8 cellular contexts compared by ENCODE assay signal in the genomic region with DNA sequence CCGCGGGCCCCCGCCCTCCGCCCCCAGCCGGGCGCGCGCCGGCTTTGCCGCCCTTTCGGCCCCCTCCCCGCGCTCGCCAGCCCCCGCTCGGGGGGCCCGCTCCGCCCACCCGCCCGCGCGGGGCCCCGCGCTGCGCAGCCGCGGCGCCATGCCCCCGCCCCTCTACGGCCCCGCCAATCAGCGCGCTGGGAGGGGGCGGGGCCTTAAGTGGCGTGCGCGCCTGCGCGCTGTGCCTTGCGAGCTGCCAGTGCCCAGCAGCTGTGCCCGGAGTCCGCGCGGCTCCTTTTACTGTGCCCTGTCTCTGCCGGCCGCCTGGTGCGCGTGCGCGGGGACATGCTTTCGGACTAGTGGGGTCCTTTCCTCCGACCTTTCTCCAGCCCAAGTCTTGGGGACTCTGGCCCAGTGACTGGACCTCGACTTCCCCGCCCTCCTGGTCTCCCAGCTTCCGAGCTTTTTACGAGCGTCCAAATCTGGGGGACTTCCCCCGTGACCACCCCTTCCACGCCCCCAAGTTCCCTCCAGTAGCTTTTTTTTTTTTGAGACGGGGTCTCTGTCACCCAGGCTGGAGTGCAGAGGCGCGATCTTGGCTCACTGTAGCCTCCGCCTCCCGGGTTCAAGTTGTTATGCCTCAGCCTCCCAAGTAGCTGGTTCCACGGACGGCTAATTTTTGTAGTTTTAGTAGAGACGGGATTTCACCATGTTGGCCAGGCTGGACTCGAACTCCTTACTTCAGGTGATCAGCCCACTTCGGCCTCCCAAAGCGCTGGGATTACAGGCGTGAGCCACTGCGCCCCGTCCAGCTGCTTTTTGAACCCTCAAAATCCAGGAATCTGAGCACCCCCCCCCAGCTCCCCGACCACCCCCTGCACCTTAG. TPM values are rescaled to one million over a fixed set of nuclear protein-coding genes. Genes with fewer than 3 reads are reported as not detected.
DNase-seq lines count a peak whose midpoint lies in the region; TF ChIP-seq lines count a peak whose summit lies in the region.

A gene with protein sequence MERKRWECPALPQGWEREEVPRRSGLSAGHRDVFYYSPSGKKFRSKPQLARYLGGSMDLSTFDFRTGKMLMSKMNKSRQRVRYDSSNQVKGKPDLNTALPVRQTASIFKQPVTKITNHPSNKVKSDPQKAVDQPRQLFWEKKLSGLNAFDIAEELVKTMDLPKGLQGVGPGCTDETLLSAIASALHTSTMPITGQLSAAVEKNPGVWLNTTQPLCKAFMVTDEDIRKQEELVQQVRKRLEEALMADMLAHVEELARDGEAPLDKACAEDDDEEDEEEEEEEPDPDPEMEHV (minus strand): TSS at position 111 of the 874 bp plus-strand sequence. CDS start 234 bp downstream, outside the sequence.

- H2AFZ ChIP-seq in Loucy (ENCODE audit: low read length): peak within 1 kb of the TSS; percentile 78

- TF ChIP-seq CTCF in Loucy (conservative IDR thresholded peaks at IDR 0.05; ENCODE audit: low read length): no peak
- no peak for TF ChIP-seq CTCF in fibroblast of villous mesenchyme (IDR thresholded peaks at IDR 0.05; ENCODE audit: insufficient read depth, low read depth, low read length)
- no peak for TF ChIP-seq CTCF in neural crest cell (conservative IDR thresholded peaks at IDR 0.05)
- TF ChIP-seq CTCF in stomach (IDR thresholded peaks at IDR 0.05): peak in 2 of 7 experiments; percentile 23 to 38

- H3F3A ChIP-seq in Loucy (ENCODE audit: low read depth): peaks cover 3% of the 10 kb centered on the region; the same call in 1 of the 2 replicates

- peak within 1 kb of the TSS; percentile 95 for H3K4me3 Mint-ChIP-seq in neural crest cell

- H3K36me3 Mint-ChIP-seq in neural crest cell (ENCODE audit: low read depth): peaks cover 2% of the 10 kb centered on the region

- DNase-seq in Daoy (ENCODE audit: low read depth) (peak; percentile 97), H4 (ENCODE audit: low spot score) (peak; percentile 80), SHP77 (lab: John Stamatoyannopoulos, UW) (peak; percentile 89 to 92), fibroblast of villous mesenchyme (ENCODE audit: low read depth) (peak; percentile 95), neural crest cell (ENCODE audit: low read depth, low spot score) (peak; percentile 87), stomach (peak; percentile 95)
- peak; percentile 95 for DNase-seq in activated effector memory CD4-positive, alpha-beta T cell treated with anti-CD3 and anti-CD28 coated beads, Interleukin-2, amount 50 U/mL, for 16 hours

- TF ChIP-seq POLR2A in stomach (IDR thresholded peaks at IDR 0.05): no peak

- H3K9ac ChIP-seq in Loucy (ENCODE audit: low read depth, low read length, poor library complexity, severe bottlenecking): peak within 1 kb of the TSS; percentile 100

- peaks cover 8% of the 10 kb centered on the region for H3K27me3 Mint-ChIP-seq in neural crest cell (ENCODE audit: low read depth)

- no peaks in the 10 kb centered on the region for H3K9me3 Mint-ChIP-seq in neural crest cell

- H3K4me1 Mint-ChIP-seq in neural crest cell: peaks cover 23% of the 10 kb centered on the region

- H3K79me2 ChIP-seq in Loucy (ENCODE audit: insufficient read depth, low read length): peaks cover 41% of the 10 kb centered on the region

- peak within 1 kb of the TSS; percentile 99 for H3K27ac Mint-ChIP-seq in neural crest cell (ENCODE audit: unreplicated experiment)

- peak within 1 kb of the TSS; percentile 93 for H3K4me2 ChIP-seq in Loucy (ENCODE audit: low read depth, low read length, poor library complexity, severe bottlenecking)

- 6 to 21% (median 8%) methylated on average over 23 to 74 of the region's 74 CpGs for WGBS in stomach, 5 donors

- H3K9me3 ChIP-seq in Loucy (ENCODE audit: insufficient read depth, low read depth, low read length) (no peaks in the 10 kb centered on the region), stomach (no peaks in the 10 kb centered on the region)

- H3K36me3 ChIP-seq in Loucy (ENCODE audit: insufficient read depth, low read length): peaks cover 14% of the 10 kb centered on the region; the same call in 1 of the 2 replicates
- peaks cover 19 to 35% (median 31%) of the 10 kb centered on the region in 4 donors for H3K36me3 ChIP-seq in stomach

- intact Hi-C loops in stomach (cut with DNase I; ENCODE audit: low total_unique reads): no loop called here

- H3K4me1 ChIP-seq in Loucy (ENCODE audit: insufficient read depth, low read length, poor library complexity, severe bottlenecking): peaks cover 16% of the 10 kb centered on the region
- peaks cover 22 to 40% (median 36%) of the 10 kb centered on the region in 4 donors for H3K4me1 ChIP-seq in stomach

- peaks cover 8% of the 10 kb centered on the region for H3K27me3 ChIP-seq in Loucy (ENCODE audit: insufficient read depth, low read length, poor library complexity, severe bottlenecking)
- H3K27me3 ChIP-seq in stomach: no peaks in the 10 kb centered on the region

- H3K27ac ChIP-seq in stomach: peak within 1 kb of the TSS; percentile 91 to 99 (median 96)

- H3K4me3 ChIP-seq in Loucy (ENCODE audit: low read length, poor library complexity, severe bottlenecking) (peak within 1 kb of the TSS; percentile 94), fibroblast of villous mesenchyme (ENCODE audit: low read depth, low read length) (peak within 1 kb of the TSS; percentile 89), stomach (peak within 1 kb of the TSS; percentile 72 to 96 (median 87))

- no peaks in the 10 kb centered on the region for H3K9me2 ChIP-seq in Loucy (replicated peaks; ENCODE audit: low read depth, low read length)

- TF ChIP-seq EP300 in stomach (IDR thresholded peaks at IDR 0.05): no peak

- H4K20me1 ChIP-seq in Loucy (ENCODE audit: insufficient read depth, low read length, poor library complexity, severe bottlenecking): peaks cover 29% of the 10 kb centered on the region

RNA-seq across cellular contexts. Expression of the gene that starts here (rescaled TPM):
- total RNA-seq in Daoy (2014; rRNA removed; shearing (Covaris generic)): 115 and 130 TPM in 2 replicates
- 45.8 and 64.9 TPM in 2 replicates for total RNA-seq in H4 (2014; rRNA removed; shearing (Covaris generic))
- total RNA-seq in fibroblast of villous mesenchyme: 73.4 and 103 TPM in 2 replicates
- 157 and 168 TPM in 2 replicates for total RNA-seq in neural crest cell
- total RNA-seq in stomach: 100 to 1,000 TPM in 1 of 5 donors, 10 to 100 TPM in 4; 39.8 to 154 (median 46.2) TPM
- polyA plus RNA-seq in stomach: 100 to 1,000 TPM in 1 of 3 donors, 10 to 100 TPM in 2; 53.2 to 107 (median 61.6) TPM

Comparison
In these comparisons a context has a peak if more than half of its experiments do, and no peak if none do; other contexts are left out.
1. Peak in every context shown above with its lines: DNase-seq, H3K4me3 ChIP-seq and H3K27ac ChIP-seq.